ENCODE assay signal across 8 cellular contexts in genomic region chr3:176939022-176939817, GRCh38.
DNase-seq lines count a peak whose midpoint lies in the region; ATAC-seq and TF ChIP-seq lines count a peak whose summit lies in the region.

No MANE protein-coding gene starts in this region.

- H3K4me1 ChIP-seq in NT2/D1 (ENCODE audit: insufficient read depth, insufficient read length) (no peaks in the 10 kb centered on the region), cardiac muscle cell (ENCODE audit: low read depth) (no peaks in the 10 kb centered on the region)

- ATAC-seq in GM21786 (IDR thresholded peaks at IDR 0.05; ENCODE audit: unreplicated experiment) (peak; percentile 98), sciatic nerve (peak; percentile 85)

- H3K4me3 Mint-ChIP-seq in activated naive CD8-positive, alpha-beta T cell treated with anti-CD3 and anti-CD28 coated beads for 36 hours: no peak overlapping the region

- H3K27me3 ChIP-seq in NT2/D1 (ENCODE audit: insufficient read depth, insufficient read length) (no peaks in the 10 kb centered on the region), cardiac muscle cell (no peaks in the 10 kb centered on the region)

- H3K9me3 ChIP-seq in NT2/D1 (ENCODE audit: insufficient read depth, low read length) (no peaks in the 10 kb centered on the region), cardiac muscle cell (ENCODE audit: low read depth) (no peaks in the 10 kb centered on the region)

- intact Hi-C loops in sciatic nerve (cut with DNase I): no loop called here

- H3K9ac ChIP-seq in NT2/D1 (ENCODE audit: insufficient read length, low read depth): no peak overlapping the region

- H3K27ac Mint-ChIP-seq in activated naive CD8-positive, alpha-beta T cell treated with anti-CD3 and anti-CD28 coated beads for 36 hours: no peak overlapping the region

- H3K9me3 Mint-ChIP-seq in activated naive CD8-positive, alpha-beta T cell treated with anti-CD3 and anti-CD28 coated beads for 36 hours: no peaks in the 10 kb centered on the region

- no peak overlapping the region for H3K4me3 ChIP-seq in Jurkat, Clone E6-1 (ENCODE audit: low read length)
- no peak overlapping the region for H3K4me3 ChIP-seq in NT2/D1 (ENCODE audit: insufficient read length, low read depth)
- H3K4me3 ChIP-seq in cardiac muscle cell: no peak overlapping the region

- no peaks in the 10 kb centered on the region for H3K27me3 Mint-ChIP-seq in activated naive CD8-positive, alpha-beta T cell treated with anti-CD3 and anti-CD28 coated beads for 36 hours

- no peaks in the 10 kb centered on the region for H3K36me3 Mint-ChIP-seq in activated naive CD8-positive, alpha-beta T cell treated with anti-CD3 and anti-CD28 coated beads for 36 hours

- H3K4me1 Mint-ChIP-seq in activated naive CD8-positive, alpha-beta T cell treated with anti-CD3 and anti-CD28 coated beads for 36 hours: no peaks in the 10 kb centered on the region

- DNase-seq in activated gamma-delta T cell treated with Interleukin-2 at 50 U/mL for 16 hours: peak; percentile 15
- DNase-seq in activated gamma-delta T cell (lab: John Stamatoyannopoulos, UW): no peak
- peak; percentile 71 for DNase-seq in Jurkat, Clone E6-1 (ENCODE audit: low read depth, low spot score)
- peak; percentile 57 for DNase-seq in NT2/D1 (ENCODE audit: low read depth, low spot score)
- peak; percentile 15 for DNase-seq in activated naive CD8-positive, alpha-beta T cell treated with anti-CD3 and anti-CD28 coated beads for 36 hours
- peak; percentile 77 to 91 for DNase-seq in cardiac muscle cell (ENCODE audit: low read depth in 1 of 2, low spot score in 1 of 2)
- no peak for DNase-seq in sciatic nerve (ENCODE audit: low spot score)

- no peak overlapping the region for H3K27ac ChIP-seq in cardiac muscle cell

- no peaks in the 10 kb centered on the region for H3K36me3 ChIP-seq in NT2/D1 (ENCODE audit: insufficient read depth, insufficient read length, low read length)
- H3K36me3 ChIP-seq in cardiac muscle cell: no peaks in the 10 kb centered on the region

- TF ChIP-seq CTCF in cardiac muscle cell (IDR thresholded peaks at IDR 0.05; ENCODE audit: low read depth, low read length): peak; percentile 82

Comparison
In these comparisons a context has a peak if more than half of its experiments do, and no peak if none do; other contexts are left out.
1. DNase-seq: peak in activated gamma-delta T cell treated with Interleukin-2 at 50 U/mL for 16 hours (single experiment), Jurkat, Clone E6-1 (single experiment), NT2/D1 (single experiment), activated naive CD8-positive, alpha-beta T cell treated with anti-CD3 and anti-CD28 coated beads for 36 hours (single experiment) and cardiac muscle cell (2 of 2); none in activated gamma-delta T cell (single experiment) and sciatic nerve (single experiment).